ENCODE assay signal across 17 cellular contexts in the genomic region with DNA sequence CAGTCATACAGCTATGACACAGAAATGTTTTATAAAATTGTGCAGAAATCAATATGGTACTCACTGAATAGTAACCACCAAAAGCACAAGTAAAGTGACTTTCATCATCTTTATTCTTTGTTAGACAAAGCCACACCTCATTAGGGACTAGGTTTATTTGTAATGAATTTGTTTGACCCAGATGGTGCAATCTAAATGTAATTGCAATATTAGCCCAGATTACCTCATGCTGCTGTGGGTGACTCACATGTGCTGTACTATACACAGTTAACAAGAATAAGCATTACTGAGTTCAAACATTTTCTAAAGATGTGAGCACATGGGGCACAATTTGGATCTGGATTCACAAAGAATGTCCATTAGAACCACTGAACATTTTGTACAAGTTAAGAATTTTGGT.
DNase-seq lines count a peak whose midpoint lies in the region; ATAC-seq, FAIRE-seq and TF ChIP-seq lines count a peak whose summit lies in the region.
"Had no signal": no experiment of that assay in that cellular context is flagged by ENCODE, and none has a peak within 500 bp of the region (broad histone marks: within the 10 kb centered on the region; RNA-seq: fewer than 3 reads in every experiment).

No MANE protein-coding gene starts in this region.

- H3K9me3 Mint-ChIP-seq in activated T-cell treated with anti-CD3 and anti-CD28 coated beads, Interleukin-2, amount 50 U/mL, for 4 hours = peaks cover 13% of the 10 kb centered on the region

- POLR2A ChIA-PET in OCI-LY7 (lab: Charles Lee) = no interaction called here

- peak; percentile 13 for DNase-seq in D341Med (ENCODE audit: low spot score)
- peak; percentile 43 for DNase-seq in LoVo (ENCODE audit: low spot score)
- peak; percentile 20 for DNase-seq in astrocyte of the cerebellum (ENCODE audit: low read depth)
- no peak for DNase-seq in activated T-cell treated with anti-CD3 and anti-CD28 coated beads, Interleukin-2, amount 50 U/mL, for 4 hours
- no peak for DNase-seq in OCI-LY7 (ENCODE audit: low spot score)
- DNase-seq in DMS114 treated with DMSO at 0.1 percent for 48 hours (lab: John Stamatoyannopoulos, UW; ENCODE audit: unreplicated experiment) = no peak
- DNase-seq: activated CD8-positive, alpha-beta memory T cell treated with anti-CD3 and anti-CD28 coated beads, Interleukin-2, amount 10 ng/mL, durations not matched to agents 7 days and 5 days; activated naive CD8-positive, alpha-beta T cell treated with anti-CD3 and anti-CD28 coated beads, Interleukin-2, amount 50 U/mL, for 24 hours; CD4-positive, CD25-positive, alpha-beta regulatory T cell; Right ventricle myocardium superior; stimulated activated CD4-positive, alpha-beta T cell treated with anti-CD3 and anti-CD28 coated beads, Interleukin-4, amount 100 ng/mL, for 4 hours; stomach had no signal

- H3K27me3 Mint-ChIP-seq in activated T-cell treated with anti-CD3 and anti-CD28 coated beads, Interleukin-2, amount 50 U/mL, for 4 hours (ENCODE audit: low read depth) = no peaks in the 10 kb centered on the region
- H3K27me3 Mint-ChIP-seq: activated CD8-positive, alpha-beta memory T cell treated with anti-CD3 and anti-CD28 coated beads, Interleukin-2, amount 10 ng/mL, durations not matched to agents 7 days and 5 days; activated naive CD8-positive, alpha-beta T cell treated with anti-CD3 and anti-CD28 coated beads, Interleukin-2, amount 50 U/mL, for 24 hours; CD4-positive, CD25-positive, alpha-beta regulatory T cell; memory B cell had no signal

- no peak overlapping the region for H3K27ac ChIP-seq in OCI-LY7 (ENCODE audit: low read depth, low read length, poor library complexity, severe bottlenecking)
- H3K27ac ChIP-seq: parathyroid adenoma, stomach had no signal

- FAIRE-seq in islet of Langerhans (lab: Jason Lieb, UNC) = peak; percentile 92
- FAIRE-seq: H1 had no signal

- TF ChIP-seq CTCF in astrocyte of the cerebellum (IDR thresholded peaks at IDR 0.05; ENCODE audit: low read depth, low read length, missing control alignments) = no peak
- TF ChIP-seq CTCF in OCI-LY7 (conservative IDR thresholded peaks at IDR 0.05; ENCODE audit: low read length) = no peak

- H2AFZ ChIP-seq in OCI-LY7 (ENCODE audit: low read length) = no peak overlapping the region
- H2AFZ ChIP-seq: parathyroid adenoma had no signal

- H3K4me3 Mint-ChIP-seq in activated T-cell treated with anti-CD3 and anti-CD28 coated beads, Interleukin-2, amount 50 U/mL, for 4 hours = no peak overlapping the region
- H3K4me3 Mint-ChIP-seq: activated CD8-positive, alpha-beta memory T cell treated with anti-CD3 and anti-CD28 coated beads, Interleukin-2, amount 10 ng/mL, durations not matched to agents 7 days and 5 days; activated naive CD8-positive, alpha-beta T cell treated with anti-CD3 and anti-CD28 coated beads, Interleukin-2, amount 50 U/mL, for 24 hours; CD4-positive, CD25-positive, alpha-beta regulatory T cell; memory B cell had no signal

- H3K4me3 ChIP-seq in astrocyte of the cerebellum (ENCODE audit: low read depth, low read length) (no peak overlapping the region), OCI-LY7 (ENCODE audit: low read depth, low read length, poor library complexity, severe bottlenecking) (no peak overlapping the region)
- H3K4me3 ChIP-seq: stomach had no signal

- H3K4me1 ChIP-seq in OCI-LY7 (ENCODE audit: insufficient read depth, low read length, poor library complexity, severe bottlenecking) = no peaks in the 10 kb centered on the region
- H3K4me1 ChIP-seq: parathyroid adenoma, stomach had no signal

- ATAC-seq in activated T-cell treated with anti-CD3 and anti-CD28 coated beads, Interleukin-2, amount 50 U/mL, for 4 hours = no peak
- ATAC-seq in GM18907 (IDR thresholded peaks at IDR 0.05; ENCODE audit: unreplicated experiment) = no peak
- ATAC-seq: activated CD8-positive, alpha-beta memory T cell treated with anti-CD3 and anti-CD28 coated beads, Interleukin-2, amount 10 ng/mL, durations not matched to agents 7 days and 5 days; activated naive CD8-positive, alpha-beta T cell treated with anti-CD3 and anti-CD28 coated beads, Interleukin-2, amount 50 U/mL, for 24 hours had no signal

- no peaks in the 10 kb centered on the region for H3K4me1 Mint-ChIP-seq in activated T-cell treated with anti-CD3 and anti-CD28 coated beads, Interleukin-2, amount 50 U/mL, for 4 hours (ENCODE audit: low read depth)
- H3K4me1 Mint-ChIP-seq: activated CD8-positive, alpha-beta memory T cell treated with anti-CD3 and anti-CD28 coated beads, Interleukin-2, amount 10 ng/mL, durations not matched to agents 7 days and 5 days; activated naive CD8-positive, alpha-beta T cell treated with anti-CD3 and anti-CD28 coated beads, Interleukin-2, amount 50 U/mL, for 24 hours; CD4-positive, CD25-positive, alpha-beta regulatory T cell; memory B cell had no signal

- no peaks in the 10 kb centered on the region for H4K20me1 ChIP-seq in OCI-LY7 (ENCODE audit: insufficient read depth, low read length)

- H3K9me2 ChIP-seq in OCI-LY7 (ENCODE audit: insufficient read depth, low read length) = no peaks in the 10 kb centered on the region

- CTCF ChIA-PET in OCI-LY7 (lab: Charles Lee; ENCODE audit: unreplicated experiment) = no interaction called here

- H3K4me2 ChIP-seq in OCI-LY7 (ENCODE audit: low read length) = no peak overlapping the region

- H3K36me3 ChIP-seq in OCI-LY7 (ENCODE audit: insufficient read depth, low read length) = no peaks in the 10 kb centered on the region
- H3K36me3 ChIP-seq: stomach had no signal

- intact Hi-C loops in OCI-LY7 (cut with micrococcal nuclease; ENCODE audit: unreplicated experiment) = no loop called here

- no TSS peak for BruUV-seq in OCI-LY7 (replicated peaks; lab: Mats Ljungman, UMichigan)

- no peaks in the 10 kb centered on the region for H3K79me2 ChIP-seq in OCI-LY7 (ENCODE audit: insufficient read depth, low read depth, low read length)
- H3K79me2 ChIP-seq: parathyroid adenoma had no signal

- no peaks in the 10 kb centered on the region for H3K9me3 ChIP-seq in OCI-LY7 (ENCODE audit: low read length)

- in situ Hi-C loops in astrocyte of the cerebellum (cut with HindIII; ENCODE audit: low sequenced_read_pairs) = no loop called here

- no peaks in the 10 kb centered on the region for H3K36me3 Mint-ChIP-seq in activated T-cell treated with anti-CD3 and anti-CD28 coated beads, Interleukin-2, amount 50 U/mL, for 4 hours (ENCODE audit: insufficient read depth)
- H3K36me3 Mint-ChIP-seq: activated CD8-positive, alpha-beta memory T cell treated with anti-CD3 and anti-CD28 coated beads, Interleukin-2, amount 10 ng/mL, durations not matched to agents 7 days and 5 days; CD4-positive, CD25-positive, alpha-beta regulatory T cell; memory B cell had no signal

Comparison
In these comparisons a context has a peak if more than half of its experiments do, and no peak if none do; other contexts are left out.
1. DNase-seq: peak in D341Med (single experiment), LoVo (single experiment) and astrocyte of the cerebellum (single experiment); none in activated T-cell treated with anti-CD3 and anti-CD28 coated beads, Interleukin-2, amount 50 U/mL, for 4 hours (single experiment), OCI-LY7 (single experiment) and DMS114 treated with DMSO at 0.1 percent for 48 hours (single experiment).